Comparison of ENCODE assay signal across 22 cellular contexts in the genomic region with DNA sequence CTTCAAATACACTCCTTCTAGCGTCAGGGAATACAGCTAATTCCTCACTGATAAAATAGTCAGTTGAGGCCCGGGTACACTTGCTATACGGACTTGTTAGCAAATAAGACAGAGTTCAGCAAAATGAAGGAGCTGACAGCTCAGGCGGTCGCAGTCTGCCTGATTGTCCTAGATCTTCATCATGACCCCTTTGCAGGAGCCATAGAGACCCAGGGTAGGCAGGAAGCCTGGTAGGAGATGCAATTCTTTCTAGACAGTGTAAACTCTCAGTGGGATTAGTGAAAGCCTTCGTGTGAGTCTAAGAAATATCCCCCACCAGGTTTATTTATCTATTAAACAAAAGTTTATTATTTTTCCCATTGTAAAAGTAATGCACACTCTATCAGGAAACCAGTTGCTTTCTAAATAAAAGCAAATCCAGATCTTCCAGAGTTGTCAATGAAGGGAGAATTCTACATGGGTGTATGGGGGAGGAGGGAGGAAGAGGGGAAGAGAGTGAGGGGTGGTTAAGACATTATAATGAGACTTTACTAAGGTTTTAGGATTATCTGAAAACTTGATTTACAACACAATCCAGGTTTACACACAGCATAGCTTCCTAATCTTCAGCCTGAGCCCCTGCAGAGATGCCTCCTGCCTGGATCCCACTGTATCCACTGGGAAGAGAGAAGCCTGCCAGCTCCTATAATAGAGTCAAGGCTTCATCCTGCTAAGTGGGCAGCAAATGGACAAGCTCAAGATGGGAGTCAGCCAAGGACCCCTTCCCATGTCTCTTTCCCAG.
DNase-seq lines count a peak whose midpoint lies in the region; ATAC-seq and TF ChIP-seq lines count a peak whose summit lies in the region.
"Had no signal": no experiment of that assay in that cellular context is flagged by ENCODE, and none has a peak within 500 bp of the region (broad histone marks: within the 10 kb centered on the region; RNA-seq: fewer than 3 reads in every experiment).

No MANE protein-coding gene starts in this region.

- no peaks in the 10 kb centered on the region for H3K36me3 Mint-ChIP-seq in WTC11
- H3K36me3 Mint-ChIP-seq in stimulated activated effector memory CD8-positive, alpha-beta T cell treated with anti-CD3 and anti-CD28 coated beads, Interleukin-12 subunit alpha, Interleukin-12 subunit beta, amount 100 ng/mL, for 72 hours = no peaks in the 10 kb centered on the region
- H3K36me3 Mint-ChIP-seq: CD4-positive, CD25-positive, alpha-beta regulatory T cell had no signal

- H3K27me3 Mint-ChIP-seq in WTC11 (ENCODE audit: low read depth) = peaks cover 66% of the 10 kb centered on the region
- H3K27me3 Mint-ChIP-seq: B cell; CD4-positive, CD25-positive, alpha-beta regulatory T cell had no signal

- TF ChIP-seq CTCF in WTC11 (IDR thresholded peaks at IDR 0.05) = no peak
- no peak for TF ChIP-seq CTCF in fibroblast of villous mesenchyme (IDR thresholded peaks at IDR 0.05; ENCODE audit: insufficient read depth, low read depth, low read length)

- no peaks in the 10 kb centered on the region for H3K9me3 Mint-ChIP-seq in WTC11
- peaks cover 2% of the 10 kb centered on the region for H3K9me3 Mint-ChIP-seq in stimulated activated effector memory CD8-positive, alpha-beta T cell treated with anti-CD3 and anti-CD28 coated beads, Interleukin-12 subunit alpha, Interleukin-12 subunit beta, amount 100 ng/mL, for 72 hours

- POLR2A ChIA-PET in WTC11 (lab: Charles Lee) = interaction anchor here (0.6 to 1.1 kb wide), 2 partner anchors 86 to 358 kb away, joined by 4 read pairs; partner anchors contain the start of gene KIT

- H3K36me3 ChIP-seq in H7 (replicated peaks; ENCODE audit: control insufficient read depth, insufficient read depth, low read length) = no peaks in the 10 kb centered on the region
- H3K36me3 ChIP-seq: SJCRH30 had no signal

- peaks cover 5% of the 10 kb centered on the region; the same call in 1 of the 2 replicates for H3K27me3 ChIP-seq in H7 (ENCODE audit: control insufficient read depth, insufficient read depth, low read length)

- H3K4me3 Mint-ChIP-seq in WTC11 = no peak overlapping the region
- no peak overlapping the region for H3K4me3 Mint-ChIP-seq in stimulated activated effector memory CD8-positive, alpha-beta T cell treated with anti-CD3 and anti-CD28 coated beads, Interleukin-12 subunit alpha, Interleukin-12 subunit beta, amount 100 ng/mL, for 72 hours
- H3K4me3 Mint-ChIP-seq: B cell; CD4-positive, CD25-positive, alpha-beta regulatory T cell had no signal

- CTCF ChIA-PET in WTC11 (lab: Charles Lee) = interaction anchor here (1.0 to 1.2 kb wide), 2 partner anchors 33 kb away, joined by 3 read pairs; no protein-coding TSS in a partner anchor

- peak; percentile 75 for ATAC-seq in WTC11
- ATAC-seq in stimulated activated effector memory CD8-positive, alpha-beta T cell treated with anti-CD3 and anti-CD28 coated beads, Interleukin-12 subunit alpha, Interleukin-12 subunit beta, amount 100 ng/mL, for 72 hours = no peak
- no peak for ATAC-seq in HG02885 (IDR thresholded peaks at IDR 0.05; ENCODE audit: poor library complexity, unreplicated experiment)
- ATAC-seq: A549, GM12878 had no signal

- peak; percentile 38 for DNase-seq in H7
- DNase-seq in WTC11 (ENCODE audit: low spot score) = no peak
- peak; percentile 15 for DNase-seq in fibroblast of villous mesenchyme (ENCODE audit: low read depth)
- no peak for DNase-seq in stimulated activated effector memory CD8-positive, alpha-beta T cell treated with anti-CD3 and anti-CD28 coated beads, Interleukin-12 subunit alpha, Interleukin-12 subunit beta, amount 100 ng/mL, for 72 hours (ENCODE audit: low spot score in 2 of 2)
- no peak for DNase-seq in retina
- DNase-seq in ureter (ENCODE audit: low spot score) = no peak
- DNase-seq: CD4-positive, CD25-positive, alpha-beta regulatory T cell; COR-L47; DMS79 treated with DMSO at 0.1 percent for 48 hours; HCEC 1CT; Kasumi-1; NCI-H1417; NCI-H1694 treated with DMSO at 0.1 percent for 48 hours; NCI-H2081 treated with DMSO at 0.1 percent for 48 hours; NCI-H2171 treated with DMSO at 0.1 percent for 48 hours; NCI-H524 treated with DMSO at 0.1 percent for 48 hours; NCI-H82; SJCRH30 had no signal

- H3K4me3 ChIP-seq in H7 (ENCODE audit: insufficient read depth, low read depth, low read length) = no peak overlapping the region
- H3K4me3 ChIP-seq in fibroblast of villous mesenchyme (ENCODE audit: low read depth, low read length) = no peak overlapping the region
- H3K4me3 ChIP-seq: A549, GM12878, SJCRH30 had no signal

- peaks cover 31% of the 10 kb centered on the region for H3K4me1 Mint-ChIP-seq in WTC11
- H3K4me1 Mint-ChIP-seq in stimulated activated effector memory CD8-positive, alpha-beta T cell treated with anti-CD3 and anti-CD28 coated beads, Interleukin-12 subunit alpha, Interleukin-12 subunit beta, amount 100 ng/mL, for 72 hours = peaks cover under 1% of the 10 kb centered on the region
- H3K4me1 Mint-ChIP-seq: B cell; CD4-positive, CD25-positive, alpha-beta regulatory T cell had no signal

- no peak overlapping the region for H3K27ac Mint-ChIP-seq in WTC11
- no peak overlapping the region for H3K27ac Mint-ChIP-seq in stimulated activated effector memory CD8-positive, alpha-beta T cell treated with anti-CD3 and anti-CD28 coated beads, Interleukin-12 subunit alpha, Interleukin-12 subunit beta, amount 100 ng/mL, for 72 hours
- H3K27ac Mint-ChIP-seq: B cell; CD4-positive, CD25-positive, alpha-beta regulatory T cell had no signal

TF ChIP-seq in WTC11, 78 proteins besides CTCF, POLR2A, EP300 and RAD21:
- TF ChIP-seq PREB (CRISPR knock-in tag; IDR thresholded peaks at IDR 0.05; ENCODE audit: borderline replicate concordance) (no peak), FOXP4 (CRISPR knock-in tag; IDR thresholded peaks at IDR 0.05) (no peak), ZNF423 (CRISPR knock-in tag; IDR thresholded peaks at IDR 0.05) (0 out of 2 replicates have a peak, but pooled peaks have one; percentile 21)
- TF ChIP-seq, protein P1, sequence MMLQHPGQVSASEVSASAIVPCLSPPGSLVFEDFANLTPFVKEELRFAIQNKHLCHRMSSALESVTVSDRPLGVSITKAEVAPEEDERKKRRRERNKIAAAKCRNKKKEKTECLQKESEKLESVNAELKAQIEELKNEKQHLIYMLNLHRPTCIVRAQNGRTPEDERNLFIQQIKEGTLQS (CRISPR knock-in tag; conservative IDR thresholded peaks at IDR 0.05) = no peak

Comparison
In these comparisons a context has a peak if more than half of its experiments do, and no peak if none do; other contexts are left out.
1. DNase-seq: peak in H7 (single experiment) and fibroblast of villous mesenchyme (single experiment); none in WTC11 (single experiment), stimulated activated effector memory CD8-positive, alpha-beta T cell treated with anti-CD3 and anti-CD28 coated beads, Interleukin-12 subunit alpha, Interleukin-12 subunit beta, amount 100 ng/mL, for 72 hours (0 of 2), retina (single experiment) and ureter (single experiment).